ENCODE assay signal across 1 cellular context in the genomic region with DNA sequence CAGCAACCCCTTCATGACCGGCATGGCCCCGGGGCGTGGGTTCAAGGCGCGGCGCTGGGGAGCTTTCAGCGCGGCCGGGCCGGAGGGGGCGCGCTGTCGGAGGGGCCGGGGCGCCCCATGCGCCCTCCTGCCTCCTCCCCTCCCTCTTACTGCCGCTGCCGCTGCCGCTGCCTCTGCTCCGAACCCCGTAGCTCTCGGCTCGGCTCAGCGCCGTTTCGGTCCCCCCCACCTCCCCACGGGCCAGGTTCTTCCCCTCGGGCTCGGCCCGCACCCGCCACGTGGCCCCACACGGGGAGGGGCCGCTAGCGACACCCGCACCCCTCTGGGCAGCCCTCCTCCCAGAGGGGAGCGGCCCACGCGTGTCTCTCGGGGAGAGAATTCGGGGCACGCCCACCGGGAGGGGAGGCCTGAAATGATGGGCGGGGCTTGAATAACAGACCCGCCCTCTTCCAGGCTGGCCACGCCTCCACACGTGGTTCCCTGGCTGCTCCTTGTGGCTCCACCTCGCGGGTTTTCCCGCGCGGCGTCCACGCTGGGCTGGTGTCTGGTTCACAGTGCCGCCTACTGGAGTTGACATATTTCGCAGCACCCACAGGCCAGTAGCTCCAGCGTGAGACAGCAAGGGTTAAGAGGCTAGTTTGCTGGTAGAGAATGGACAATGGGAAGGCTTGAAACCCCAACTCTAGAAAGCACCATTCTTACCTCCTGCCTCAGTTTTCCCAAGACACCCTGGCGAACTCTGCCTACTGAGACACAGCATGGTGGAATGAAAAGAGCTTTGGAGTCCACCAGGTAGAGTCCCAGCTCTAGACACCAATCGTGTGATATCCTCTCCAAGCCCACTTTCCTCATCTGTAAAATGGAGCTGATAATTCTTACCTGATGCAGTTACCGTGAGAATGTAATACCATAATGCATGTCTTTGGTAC.
A peak's percentile ranks its signal among the peaks of the same experiment; 100 is the strongest.
TF ChIP-seq lines count a peak whose summit lies in the region.

A gene (minus strand): TSS at position 221 of the 929 bp plus-strand sequence. CDS start 197 bp downstream, at position 24.

TF ChIP-seq in HepG2, 621 proteins besides CTCF, POLR2A, EP300 and RAD21 (continued from another document and continues in another):
- TF ChIP-seq, protein P1, sequence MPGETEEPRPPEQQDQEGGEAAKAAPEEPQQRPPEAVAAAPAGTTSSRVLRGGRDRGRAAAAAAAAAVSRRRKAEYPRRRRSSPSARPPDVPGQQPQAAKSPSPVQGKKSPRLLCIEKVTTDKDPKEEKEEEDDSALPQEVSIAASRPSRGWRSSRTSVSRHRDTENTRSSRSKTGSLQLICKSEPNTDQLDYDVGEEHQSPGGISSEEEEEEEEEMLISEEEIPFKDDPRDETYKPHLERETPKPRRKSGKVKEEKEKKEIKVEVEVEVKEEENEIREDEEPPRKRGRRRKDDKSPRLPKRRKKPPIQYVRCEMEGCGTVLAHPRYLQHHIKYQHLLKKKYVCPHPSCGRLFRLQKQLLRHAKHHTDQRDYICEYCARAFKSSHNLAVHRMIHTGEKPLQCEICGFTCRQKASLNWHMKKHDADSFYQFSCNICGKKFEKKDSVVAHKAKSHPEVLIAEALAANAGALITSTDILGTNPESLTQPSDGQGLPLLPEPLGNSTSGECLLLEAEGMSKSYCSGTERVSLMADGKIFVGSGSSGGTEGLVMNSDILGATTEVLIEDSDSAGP (CRISPR knock-in tag; IDR thresholded peaks at IDR 0.05; ENCODE audit: borderline replicate concordance): peak; percentile 53; the same call in 1 of the 2 replicates
- TF ChIP-seq, protein P2, sequence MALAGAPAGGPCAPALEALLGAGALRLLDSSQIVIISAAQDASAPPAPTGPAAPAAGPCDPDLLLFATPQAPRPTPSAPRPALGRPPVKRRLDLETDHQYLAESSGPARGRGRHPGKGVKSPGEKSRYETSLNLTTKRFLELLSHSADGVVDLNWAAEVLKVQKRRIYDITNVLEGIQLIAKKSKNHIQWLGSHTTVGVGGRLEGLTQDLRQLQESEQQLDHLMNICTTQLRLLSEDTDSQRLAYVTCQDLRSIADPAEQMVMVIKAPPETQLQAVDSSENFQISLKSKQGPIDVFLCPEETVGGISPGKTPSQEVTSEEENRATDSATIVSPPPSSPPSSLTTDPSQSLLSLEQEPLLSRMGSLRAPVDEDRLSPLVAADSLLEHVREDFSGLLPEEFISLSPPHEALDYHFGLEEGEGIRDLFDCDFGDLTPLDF (CRISPR knock-in tag; IDR thresholded peaks at IDR 0.05): peak; percentile 53; the same call in 1 of the 2 replicates
- TF ChIP-seq ZSCAN20 (CRISPR knock-in tag; IDR thresholded peaks at IDR 0.05; ENCODE audit: borderline replicate concordance): no peak
- TF ChIP-seq, protein P3, sequence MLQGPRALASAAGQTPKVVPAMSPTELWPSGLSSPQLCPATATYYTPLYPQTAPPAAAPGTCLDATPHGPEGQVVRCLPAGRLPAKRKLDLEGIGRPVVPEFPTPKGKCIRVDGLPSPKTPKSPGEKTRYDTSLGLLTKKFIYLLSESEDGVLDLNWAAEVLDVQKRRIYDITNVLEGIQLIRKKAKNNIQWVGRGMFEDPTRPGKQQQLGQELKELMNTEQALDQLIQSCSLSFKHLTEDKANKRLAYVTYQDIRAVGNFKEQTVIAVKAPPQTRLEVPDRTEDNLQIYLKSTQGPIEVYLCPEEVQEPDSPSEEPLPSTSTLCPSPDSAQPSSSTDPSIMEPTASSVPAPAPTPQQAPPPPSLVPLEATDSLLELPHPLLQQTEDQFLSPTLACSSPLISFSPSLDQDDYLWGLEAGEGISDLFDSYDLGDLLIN (CRISPR knock-in tag; IDR thresholded peaks at IDR 0.05; ENCODE audit: borderline replicate concordance): no peak
- no peak for TF ChIP-seq FOXO1 (CRISPR knock-in tag; IDR thresholded peaks at IDR 0.05)
- TF ChIP-seq MTA1 (CRISPR knock-in tag; IDR thresholded peaks at IDR 0.05; ENCODE audit: borderline replicate concordance): peak; percentile 60; the same call in 1 of the 2 replicates
- peak; percentile 55 for TF ChIP-seq ZNF629 (CRISPR knock-in tag; conservative IDR thresholded peaks at IDR 0.05)
- TF ChIP-seq SATB2 (CRISPR knock-in tag; IDR thresholded peaks at IDR 0.05): no peak
- TF ChIP-seq ZNF605 (CRISPR knock-in tag; IDR thresholded peaks at IDR 0.05): peak; percentile 78; the same call in 1 of the 2 replicates
- TF ChIP-seq THAP11 (CRISPR knock-in tag; IDR thresholded peaks at IDR 0.05): peak; percentile 45; the same call in 1 of the 2 replicates
- TF ChIP-seq NRL (CRISPR knock-in tag; IDR thresholded peaks at IDR 0.05; ENCODE audit: borderline replicate concordance): peak; percentile 60; the same call in 1 of the 2 replicates
- TF ChIP-seq, protein P4, sequence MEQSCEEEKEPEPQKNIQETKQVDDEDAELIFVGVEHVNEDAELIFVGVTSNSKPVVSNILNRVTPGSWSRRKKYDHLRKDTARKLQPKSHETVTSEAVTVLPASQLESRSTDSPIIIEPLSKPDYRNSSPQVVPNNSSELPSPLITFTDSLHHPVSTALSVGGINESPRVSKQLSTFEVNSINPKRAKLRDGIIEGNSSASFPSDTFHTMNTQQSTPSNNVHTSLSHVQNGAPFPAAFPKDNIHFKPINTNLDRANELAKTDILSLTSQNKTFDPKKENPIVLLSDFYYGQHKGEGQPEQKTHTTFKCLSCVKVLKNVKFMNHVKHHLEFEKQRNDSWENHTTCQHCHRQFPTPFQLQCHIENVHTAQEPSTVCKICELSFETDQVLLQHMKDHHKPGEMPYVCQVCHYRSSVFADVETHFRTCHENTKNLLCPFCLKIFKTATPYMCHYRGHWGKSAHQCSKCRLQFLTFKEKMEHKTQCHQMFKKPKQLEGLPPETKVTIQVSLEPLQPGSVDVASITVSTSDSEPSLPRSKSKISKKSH (CRISPR knock-in tag; IDR thresholded peaks at IDR 0.05; ENCODE audit: borderline replicate concordance): 0 out of 2 replicates have a peak, but pooled peaks have one; percentile 15
- TF ChIP-seq MIER2 (CRISPR knock-in tag; IDR thresholded peaks at IDR 0.05): peak; percentile 91
- no peak for TF ChIP-seq ZNF75D (CRISPR knock-in tag; IDR thresholded peaks at IDR 0.05; ENCODE audit: borderline replicate concordance)
- peak; percentile 72; the same call in 1 of the 2 replicates for TF ChIP-seq ARNTL (CRISPR knock-in tag; IDR thresholded peaks at IDR 0.05)
- TF ChIP-seq NFIC (IDR thresholded peaks at IDR 0.05; ENCODE audit: low read length): no peak
- no peak for TF ChIP-seq ZBTB42 (CRISPR knock-in tag; IDR thresholded peaks at IDR 0.05)
- TF ChIP-seq FOSL2 (CRISPR knock-in tag; IDR thresholded peaks at IDR 0.05): peak; percentile 12; the same call in 1 of the 2 replicates
- TF ChIP-seq, protein P5, sequence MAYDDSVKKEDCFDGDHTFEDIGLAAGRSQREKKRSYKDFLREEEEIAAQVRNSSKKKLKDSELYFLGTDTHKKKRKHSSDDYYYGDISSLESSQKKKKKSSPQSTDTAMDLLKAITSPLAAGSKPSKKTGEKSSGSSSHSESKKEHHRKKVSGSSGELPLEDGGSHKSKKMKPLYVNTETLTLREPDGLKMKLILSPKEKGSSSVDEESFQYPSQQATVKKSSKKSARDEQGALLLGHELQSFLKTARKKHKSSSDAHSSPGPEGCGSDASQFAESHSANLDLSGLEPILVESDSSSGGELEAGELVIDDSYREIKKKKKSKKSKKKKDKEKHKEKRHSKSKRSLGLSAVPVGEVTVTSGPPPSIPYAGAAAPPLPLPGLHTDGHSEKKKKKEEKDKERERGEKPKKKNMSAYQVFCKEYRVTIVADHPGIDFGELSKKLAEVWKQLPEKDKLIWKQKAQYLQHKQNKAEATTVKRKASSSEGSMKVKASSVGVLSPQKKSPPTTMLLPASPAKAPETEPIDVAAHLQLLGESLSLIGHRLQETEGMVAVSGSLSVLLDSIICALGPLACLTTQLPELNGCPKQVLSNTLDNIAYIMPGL (CRISPR knock-in tag; IDR thresholded peaks at IDR 0.05; ENCODE audit: borderline replicate concordance in 1 of 2, low read depth in 1 of 2): 0 out of 4 replicates have a peak, but pooled peaks have one; percentile 17 to 38
- TF ChIP-seq PHF5A (CRISPR knock-in tag; IDR thresholded peaks at IDR 0.05; ENCODE audit: low read depth, unreplicated experiment): no peak
- 0 out of 2 replicates have a peak, but pooled peaks have one; percentile 24 for TF ChIP-seq ZNF451 (CRISPR knock-in tag; IDR thresholded peaks at IDR 0.05)
- peak; percentile 59; the same call in 1 of the 2 replicates for TF ChIP-seq ZMYM2 (CRISPR knock-in tag; IDR thresholded peaks at IDR 0.05)
- no peak for TF ChIP-seq PAX8 (CRISPR knock-in tag; IDR thresholded peaks at IDR 0.05; ENCODE audit: borderline replicate concordance)
- TF ChIP-seq, protein P6, sequence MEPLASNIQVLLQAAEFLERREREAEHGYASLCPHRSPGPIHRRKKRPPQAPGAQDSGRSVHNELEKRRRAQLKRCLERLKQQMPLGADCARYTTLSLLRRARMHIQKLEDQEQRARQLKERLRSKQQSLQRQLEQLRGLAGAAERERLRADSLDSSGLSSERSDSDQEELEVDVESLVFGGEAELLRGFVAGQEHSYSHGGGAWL (CRISPR knock-in tag; IDR thresholded peaks at IDR 0.05): 0 out of 2 replicates have a peak, but pooled peaks have one; percentile 30
- TF ChIP-seq, protein P7, sequence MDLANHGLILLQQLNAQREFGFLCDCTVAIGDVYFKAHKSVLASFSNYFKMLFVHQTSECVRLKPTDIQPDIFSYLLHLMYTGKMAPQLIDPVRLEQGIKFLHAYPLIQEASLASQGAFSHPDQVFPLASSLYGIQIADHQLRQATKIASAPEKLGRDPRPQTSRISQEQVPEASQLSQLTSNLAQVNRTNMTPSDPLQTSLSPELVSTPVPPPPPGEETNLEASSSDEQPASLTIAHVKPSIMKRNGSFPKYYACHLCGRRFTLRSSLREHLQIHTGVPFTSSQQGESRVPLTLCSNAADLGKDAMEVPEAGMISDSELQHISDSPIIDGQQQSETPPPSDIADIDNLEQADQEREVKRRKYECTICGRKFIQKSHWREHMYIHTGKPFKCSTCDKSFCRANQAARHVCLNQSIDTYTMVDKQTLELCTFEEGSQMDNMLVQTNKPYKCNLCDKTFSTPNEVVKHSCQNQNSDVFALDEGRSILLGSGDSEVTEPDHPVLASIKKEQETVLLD (CRISPR knock-in tag; IDR thresholded peaks at IDR 0.05; ENCODE audit: low read depth): 0 out of 2 replicates have a peak, but pooled peaks have one; percentile 6
- TF ChIP-seq ZNF788 (CRISPR knock-in tag; IDR thresholded peaks at IDR 0.05; ENCODE audit: borderline replicate concordance): peak; percentile 36; the same call in 1 of the 2 replicates
- TF ChIP-seq, protein P8, sequence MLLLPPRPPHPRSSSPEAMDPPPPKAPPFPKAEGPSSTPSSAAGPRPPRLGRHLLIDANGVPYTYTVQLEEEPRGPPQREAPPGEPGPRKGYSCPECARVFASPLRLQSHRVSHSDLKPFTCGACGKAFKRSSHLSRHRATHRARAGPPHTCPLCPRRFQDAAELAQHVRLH (CRISPR knock-in tag; IDR thresholded peaks at IDR 0.05; ENCODE audit: borderline replicate concordance, low read depth): peak; percentile 43; the same call in 1 of the 2 replicates
- TF ChIP-seq IRF2 (CRISPR knock-in tag; IDR thresholded peaks at IDR 0.05): no peak
- TF ChIP-seq SRSF1 (optimal IDR thresholded peaks at IDR 0.05; ENCODE audit: low read depth, low read length): no peak
- no peak for TF ChIP-seq SAFB2 (CRISPR knock-in tag; IDR thresholded peaks at IDR 0.05; ENCODE audit: borderline replicate concordance, low read depth)
- no peak for TF ChIP-seq ZFP36 (IDR thresholded peaks at IDR 0.05; ENCODE audit: borderline replicate concordance, low read depth, low read length, partially characterized antibody)
- TF ChIP-seq GABPB1 (CRISPR knock-in tag; IDR thresholded peaks at IDR 0.05): peak; percentile 14; the same call in 1 of the 2 replicates
- TF ChIP-seq ZNF496 (CRISPR knock-in tag; IDR thresholded peaks at IDR 0.05; ENCODE audit: insufficient replicate concordance): no peak
- peak; percentile 35 for TF ChIP-seq ZNF883 (CRISPR knock-in tag; IDR thresholded peaks at IDR 0.05; ENCODE audit: not compliant biosample characterization)
- peak; percentile 71; the same call in 1 of the 2 replicates for TF ChIP-seq ZNF619 (CRISPR knock-in tag; IDR thresholded peaks at IDR 0.05)
- no peak for TF ChIP-seq ZNF367 (CRISPR knock-in tag; IDR thresholded peaks at IDR 0.05; ENCODE audit: borderline replicate concordance)
- TF ChIP-seq GATAD2A (CRISPR knock-in tag; IDR thresholded peaks at IDR 0.05): peak; percentile 39; the same call in 1 of the 2 replicates
- TF ChIP-seq, protein P9, sequence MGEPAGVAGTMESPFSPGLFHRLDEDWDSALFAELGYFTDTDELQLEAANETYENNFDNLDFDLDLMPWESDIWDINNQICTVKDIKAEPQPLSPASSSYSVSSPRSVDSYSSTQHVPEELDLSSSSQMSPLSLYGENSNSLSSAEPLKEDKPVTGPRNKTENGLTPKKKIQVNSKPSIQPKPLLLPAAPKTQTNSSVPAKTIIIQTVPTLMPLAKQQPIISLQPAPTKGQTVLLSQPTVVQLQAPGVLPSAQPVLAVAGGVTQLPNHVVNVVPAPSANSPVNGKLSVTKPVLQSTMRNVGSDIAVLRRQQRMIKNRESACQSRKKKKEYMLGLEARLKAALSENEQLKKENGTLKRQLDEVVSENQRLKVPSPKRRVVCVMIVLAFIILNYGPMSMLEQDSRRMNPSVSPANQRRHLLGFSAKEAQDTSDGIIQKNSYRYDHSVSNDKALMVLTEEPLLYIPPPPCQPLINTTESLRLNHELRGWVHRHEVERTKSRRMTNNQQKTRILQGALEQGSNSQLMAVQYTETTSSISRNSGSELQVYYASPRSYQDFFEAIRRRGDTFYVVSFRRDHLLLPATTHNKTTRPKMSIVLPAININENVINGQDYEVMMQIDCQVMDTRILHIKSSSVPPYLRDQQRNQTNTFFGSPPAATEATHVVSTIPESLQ (CRISPR knock-in tag; conservative IDR thresholded peaks at IDR 0.05): no peak
- TF ChIP-seq, protein P10, sequence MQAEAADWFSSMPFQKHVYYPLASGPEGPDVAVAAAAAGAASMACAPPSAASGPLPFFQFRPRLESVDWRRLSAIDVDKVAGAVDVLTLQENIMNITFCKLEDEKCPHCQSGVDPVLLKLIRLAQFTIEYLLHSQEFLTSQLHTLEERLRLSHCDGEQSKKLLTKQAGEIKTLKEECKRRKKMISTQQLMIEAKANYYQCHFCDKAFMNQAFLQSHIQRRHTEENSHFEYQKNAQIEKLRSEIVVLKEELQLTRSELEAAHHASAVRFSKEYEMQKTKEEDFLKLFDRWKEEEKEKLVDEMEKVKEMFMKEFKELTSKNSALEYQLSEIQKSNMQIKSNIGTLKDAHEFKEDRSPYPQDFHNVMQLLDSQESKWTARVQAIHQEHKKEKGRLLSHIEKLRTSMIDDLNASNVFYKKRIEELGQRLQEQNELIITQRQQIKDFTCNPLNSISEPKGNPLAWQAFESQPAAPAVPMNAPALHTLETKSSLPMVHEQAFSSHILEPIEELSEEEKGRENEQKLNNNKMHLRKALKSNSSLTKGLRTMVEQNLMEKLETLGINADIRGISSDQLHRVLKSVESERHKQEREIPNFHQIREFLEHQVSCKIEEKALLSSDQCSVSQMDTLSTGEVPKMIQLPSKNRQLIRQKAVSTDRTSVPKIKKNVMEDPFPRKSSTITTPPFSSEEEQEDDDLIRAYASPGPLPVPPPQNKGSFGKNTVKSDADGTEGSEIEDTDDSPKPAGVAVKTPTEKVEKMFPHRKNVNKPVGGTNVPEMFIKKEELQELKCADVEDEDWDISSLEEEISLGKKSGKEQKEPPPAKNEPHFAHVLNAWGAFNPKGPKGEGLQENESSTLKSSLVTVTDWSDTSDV (CRISPR knock-in tag; IDR thresholded peaks at IDR 0.05): 0 out of 2 replicates have a peak, but pooled peaks have one; percentile 1
- no peak for TF ChIP-seq CC2D1A (CRISPR knock-in tag; IDR thresholded peaks at IDR 0.05)
- no peak for TF ChIP-seq ELF3 (CRISPR knock-in tag; IDR thresholded peaks at IDR 0.05)
- no peak for TF ChIP-seq ZNF431 (CRISPR knock-in tag; IDR thresholded peaks at IDR 0.05; ENCODE audit: borderline replicate concordance, low read depth)
- TF ChIP-seq PTBP1 (IDR thresholded peaks at IDR 0.05; ENCODE audit: low read depth, low read length, poor library complexity, severe bottlenecking): no peak
- no peak for TF ChIP-seq CENPT (CRISPR knock-in tag; IDR thresholded peaks at IDR 0.05; ENCODE audit: low read depth)
- no peak for TF ChIP-seq ZNF33A (CRISPR knock-in tag; IDR thresholded peaks at IDR 0.05; ENCODE audit: borderline replicate concordance)
